Comparison of ENCODE assay signal across 13 cellular contexts in the genomic region with DNA sequence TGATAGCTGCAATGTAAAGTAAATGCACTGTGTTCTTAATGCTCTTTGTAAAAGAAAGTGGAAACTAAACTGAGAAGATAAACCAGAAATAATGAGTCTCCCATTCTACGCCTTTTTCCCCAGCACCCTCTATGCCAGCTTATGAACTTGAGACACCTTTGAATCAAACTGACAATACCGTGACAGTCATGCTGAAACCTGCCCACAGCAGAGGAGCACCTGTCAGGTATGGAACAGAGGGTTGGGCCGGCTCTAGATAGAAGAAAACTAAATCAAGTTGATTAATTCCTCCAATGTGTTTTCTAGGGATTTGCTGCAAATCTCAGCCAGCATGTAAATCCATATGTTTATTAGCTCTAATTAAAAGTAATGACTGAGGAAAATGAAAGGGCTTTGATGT.
DNase-seq lines count a peak whose midpoint lies in the region; ATAC-seq and TF ChIP-seq lines count a peak whose summit lies in the region.
"Had no signal": no experiment of that assay in that cellular context is flagged by ENCODE, and none has a peak within 500 bp of the region (broad histone marks: within the 10 kb centered on the region; RNA-seq: fewer than 3 reads in every experiment).

No MANE protein-coding gene starts in this region.

- TF ChIP-seq CTCF in mesothelial cell of epicardium (IDR thresholded peaks at IDR 0.05; ENCODE audit: unreplicated experiment) = no peak

- DNase-seq in NCI-H2107 treated with DMSO at 0.1 percent for 48 hours (lab: John Stamatoyannopoulos, UW; ENCODE audit: unreplicated experiment) (peak; percentile 5), NCI-H2107 (lab: John Stamatoyannopoulos, UW) (no peak), NCI-H1930 (lab: John Stamatoyannopoulos, UW) (peak; percentile 17 to 48), NCI-H69 (lab: John Stamatoyannopoulos, UW) (peak; percentile 71), mesothelial cell of epicardium (ENCODE audit: low spot score in 2 of 2, unreplicated experiment in 2 of 2) (no peak), AG08396 (ENCODE audit: low spot score) (no peak), epidermal melanocyte (ENCODE audit: insufficient read length, low spot score) (no peak)
- DNase-seq: CD4-positive, CD25-positive, alpha-beta regulatory T cell; DND-41; Karpas-422; NCI-H226 had no signal

- peaks cover 38% of the 10 kb centered on the region for H3K4me1 Mint-ChIP-seq in mesothelial cell of epicardium
- H3K4me1 Mint-ChIP-seq: CD4-positive, CD25-positive, alpha-beta regulatory T cell had no signal

- H3K9me3 Mint-ChIP-seq in mesothelial cell of epicardium = no peaks in the 10 kb centered on the region

- peaks cover 1% of the 10 kb centered on the region for H3K27me3 Mint-ChIP-seq in mesothelial cell of epicardium (ENCODE audit: low read depth)
- H3K27me3 Mint-ChIP-seq: CD4-positive, CD25-positive, alpha-beta regulatory T cell had no signal

- ATAC-seq in GM18858 (IDR thresholded peaks at IDR 0.05; ENCODE audit: unreplicated experiment) = no peak
- ATAC-seq: A549 had no signal

- peaks cover 3% of the 10 kb centered on the region for H3K36me3 Mint-ChIP-seq in mesothelial cell of epicardium
- H3K36me3 Mint-ChIP-seq: CD4-positive, CD25-positive, alpha-beta regulatory T cell had no signal

- H3K4me3 Mint-ChIP-seq in mesothelial cell of epicardium = no peak overlapping the region
- H3K4me3 Mint-ChIP-seq: CD4-positive, CD25-positive, alpha-beta regulatory T cell had no signal

- peak overlapping the region; percentile 28 for H3K27ac Mint-ChIP-seq in mesothelial cell of epicardium
- H3K27ac Mint-ChIP-seq: CD4-positive, CD25-positive, alpha-beta regulatory T cell had no signal

Comparison
In these comparisons a context has a peak if more than half of its experiments do, and no peak if none do; other contexts are left out.
1. DNase-seq: peak in NCI-H2107 treated with DMSO at 0.1 percent for 48 hours (single experiment), NCI-H1930 (2 of 2) and NCI-H69 (single experiment); none in NCI-H2107 (single experiment), mesothelial cell of epicardium (0 of 2), AG08396 (single experiment) and epidermal melanocyte (single experiment).